1 cellular context compared by ENCODE assay signal in the genomic region with DNA sequence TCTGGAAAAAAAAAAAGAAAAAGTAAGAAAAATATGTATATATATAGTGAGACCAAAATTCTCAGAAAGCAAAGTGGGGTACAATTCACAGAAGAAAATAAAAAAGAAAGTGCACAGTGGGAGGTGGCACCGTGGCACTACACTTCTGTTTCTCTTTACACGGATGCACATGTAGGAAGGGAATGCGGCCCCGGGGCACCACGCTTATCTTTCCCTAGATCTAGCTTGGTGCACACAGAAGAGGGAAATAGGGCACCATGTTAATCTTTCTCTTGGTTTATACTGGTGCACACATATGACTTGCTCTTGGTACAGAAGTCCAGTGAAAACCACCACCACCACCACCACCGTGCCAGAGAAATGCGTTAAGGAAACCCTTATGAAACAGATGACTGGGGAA.
TF ChIP-seq lines count a peak whose summit lies in the region.

No MANE protein-coding gene starts in this region.

TF ChIP-seq in SK-N-SH treated with all-trans-retinoic acid at 6 μM for 48 hours, 23 proteins besides CTCF, POLR2A, EP300 and RAD21 (continued from another document):
- TF ChIP-seq, protein P1, sequence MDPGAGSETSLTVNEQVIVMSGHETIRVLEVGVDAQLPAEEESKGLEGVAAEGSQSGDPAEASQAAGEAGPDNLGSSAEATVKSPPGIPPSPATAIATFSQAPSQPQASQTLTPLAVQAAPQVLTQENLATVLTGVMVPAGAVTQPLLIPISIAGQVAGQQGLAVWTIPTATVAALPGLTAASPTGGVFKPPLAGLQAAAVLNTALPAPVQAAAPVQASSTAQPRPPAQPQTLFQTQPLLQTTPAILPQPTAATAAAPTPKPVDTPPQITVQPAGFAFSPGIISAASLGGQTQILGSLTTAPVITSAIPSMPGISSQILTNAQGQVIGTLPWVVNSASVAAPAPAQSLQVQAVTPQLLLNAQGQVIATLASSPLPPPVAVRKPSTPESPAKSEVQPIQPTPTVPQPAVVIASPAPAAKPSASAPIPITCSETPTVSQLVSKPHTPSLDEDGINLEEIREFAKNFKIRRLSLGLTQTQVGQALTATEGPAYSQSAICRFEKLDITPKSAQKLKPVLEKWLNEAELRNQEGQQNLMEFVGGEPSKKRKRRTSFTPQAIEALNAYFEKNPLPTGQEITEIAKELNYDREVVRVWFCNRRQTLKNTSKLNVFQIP (CRISPR knock-in tag; IDR thresholded peaks at IDR 0.05; ENCODE audit: borderline replicate concordance, low read depth): no peak
- no peak for TF ChIP-seq ZNF565 (CRISPR knock-in tag; conservative IDR thresholded peaks at IDR 0.05; ENCODE audit: low read depth)
- TF ChIP-seq, protein P2, sequence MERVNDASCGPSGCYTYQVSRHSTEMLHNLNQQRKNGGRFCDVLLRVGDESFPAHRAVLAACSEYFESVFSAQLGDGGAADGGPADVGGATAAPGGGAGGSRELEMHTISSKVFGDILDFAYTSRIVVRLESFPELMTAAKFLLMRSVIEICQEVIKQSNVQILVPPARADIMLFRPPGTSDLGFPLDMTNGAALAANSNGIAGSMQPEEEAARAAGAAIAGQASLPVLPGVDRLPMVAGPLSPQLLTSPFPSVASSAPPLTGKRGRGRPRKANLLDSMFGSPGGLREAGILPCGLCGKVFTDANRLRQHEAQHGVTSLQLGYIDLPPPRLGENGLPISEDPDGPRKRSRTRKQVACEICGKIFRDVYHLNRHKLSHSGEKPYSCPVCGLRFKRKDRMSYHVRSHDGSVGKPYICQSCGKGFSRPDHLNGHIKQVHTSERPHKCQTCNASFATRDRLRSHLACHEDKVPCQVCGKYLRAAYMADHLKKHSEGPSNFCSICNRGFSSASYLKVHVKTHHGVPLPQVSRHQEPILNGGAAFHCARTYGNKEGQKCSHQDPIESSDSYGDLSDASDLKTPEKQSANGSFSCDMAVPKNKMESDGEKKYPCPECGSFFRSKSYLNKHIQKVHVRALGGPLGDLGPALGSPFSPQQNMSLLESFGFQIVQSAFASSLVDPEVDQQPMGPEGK (CRISPR knock-in tag; IDR thresholded peaks at IDR 0.05; ENCODE audit: borderline replicate concordance): no peak
